8 cellular contexts compared by ENCODE assay signal in genomic region chrX:136496359-136496767, GRCh38. TPM values are rescaled to one million over a fixed set of nuclear protein-coding genes. Genes with fewer than 3 reads are reported as not detected.
DNase-seq lines count a peak whose midpoint lies in the region; ATAC-seq and TF ChIP-seq lines count a peak whose summit lies in the region.

No MANE protein-coding gene starts in this region.

- ATAC-seq in HG02885 (IDR thresholded peaks at IDR 0.05; ENCODE audit: poor library complexity, unreplicated experiment) (peak; percentile 1), mucosa of descending colon (peak; percentile 9), HG03095 (IDR thresholded peaks at IDR 0.05; ENCODE audit: unreplicated experiment) (no peak), GM21390 (IDR thresholded peaks at IDR 0.05; ENCODE audit: unreplicated experiment) (no peak), GM18498 (IDR thresholded peaks at IDR 0.05; ENCODE audit: unreplicated experiment) (no peak)

- peak overlapping the region; percentile 81 for H3K4me3 Mint-ChIP-seq in MCF 10A (ENCODE audit: unreplicated experiment)

- intact Hi-C loops in MCF 10A (cut with micrococcal nuclease) (loop anchor here (2.0 to 10.0 kb wide), 3 partner anchors 198 to 472 kb away; no protein-coding TSS in a partner anchor), mucosa of descending colon (cut with DNase I, micrococcal nuclease) (no loop called here)

- H3K9me3 Mint-ChIP-seq in MCF 10A (ENCODE audit: unreplicated experiment), result no peaks in the 10 kb centered on the region

- no peaks in the 10 kb centered on the region for H3K4me1 Mint-ChIP-seq in MCF 10A (ENCODE audit: insufficient read depth, unreplicated experiment)

- no peak for DNase-seq in AG04449 (ENCODE audit: low read depth, low spot score)
- DNase-seq in MCF 10A (ENCODE audit: unreplicated experiment), result no peak
- DNase-seq in mucosa of descending colon, result no peak
- DNase-seq in Kasumi-1 (lab: John Stamatoyannopoulos, UW), result no peak

- peaks cover 5% of the 10 kb centered on the region for H3K36me3 Mint-ChIP-seq in MCF 10A (ENCODE audit: insufficient read depth, unreplicated experiment)

- H3K4me3 ChIP-seq in AG04449 (ENCODE audit: low read depth, low read length) (peak overlapping the region; percentile 67), mucosa of descending colon (peak overlapping the region; percentile 42)

- BruUV-seq in MCF 10A (replicated peaks; lab: Mats Ljungman, UMichigan), result TSS peak; percentile 92

- no peaks in the 10 kb centered on the region for H3K9me3 ChIP-seq in mucosa of descending colon

- H3K36me3 ChIP-seq in mucosa of descending colon (ENCODE audit: low read depth), result no peaks in the 10 kb centered on the region

- H3K27ac Mint-ChIP-seq in MCF 10A (ENCODE audit: low read depth, unreplicated experiment), result peak overlapping the region; percentile 89

- peaks cover 22% of the 10 kb centered on the region for H3K27me3 Mint-ChIP-seq in MCF 10A (ENCODE audit: insufficient read depth, unreplicated experiment)

- no peaks in the 10 kb centered on the region for H3K4me1 ChIP-seq in mucosa of descending colon (ENCODE audit: low read depth)

- POLR2A ChIA-PET in AG04449 (lab: Yijun Ruan, JAX) (no interaction called here), MCF 10A (lab: Yijun Ruan, JAX) (interaction anchor here (1.1 to 1.2 kb wide), 2 partner anchors 11 to 293 kb away, joined by 3 read pairs; no protein-coding TSS in a partner anchor)

- TF ChIP-seq CTCF in AG04449 (IDR thresholded peaks at IDR 0.05; ENCODE audit: insufficient read depth, low read length, missing control alignments) (no peak), MCF 10A (IDR thresholded peaks at IDR 0.05; ENCODE audit: unreplicated experiment) (no peak), mucosa of descending colon (IDR thresholded peaks at IDR 0.05) (no peak)

- CTCF ChIA-PET in AG04449 (lab: Yijun Ruan, JAX), result no interaction called here
- CTCF ChIA-PET in MCF 10A (lab: Yijun Ruan, JAX), result interaction anchor here (0.6 kb wide), 1 partner anchor 870 kb away, joined by 3 read pairs; no protein-coding TSS in a partner anchor

RNA-seq across cellular contexts. Expression of gene HTATSF1, which starts 1.0 kb away (rescaled TPM):
- 17.6 and 23.3 TPM in 2 replicates for total RNA-seq in MCF 10A (2022)
- 10 to 100 TPM; 28.1 to 35.8 (median 29.2) TPM for total RNA-seq in mucosa of descending colon

RNA-seq across cellular contexts. Expression of gene BRS3, which starts 8.6 kb away (rescaled TPM):
- total RNA-seq in MCF 10A (2022) (not detected in 2 replicates), mucosa of descending colon (not detected)

RNA-seq across cellular contexts. Expression of gene VGLL1, which starts 35.7 kb away (rescaled TPM):
- total RNA-seq in MCF 10A (2022) (not detected in 2 replicates), mucosa of descending colon (not detected)

Comparison
In these comparisons a context has a peak if more than half of its experiments do, and no peak if none do; other contexts are left out.
1. ATAC-seq: peak in HG02885 (single experiment) and mucosa of descending colon (single experiment); none in HG03095 (single experiment), GM21390 (single experiment) and GM18498 (single experiment).